ENCODE assay signal across 8 cellular contexts in the genomic region with DNA sequence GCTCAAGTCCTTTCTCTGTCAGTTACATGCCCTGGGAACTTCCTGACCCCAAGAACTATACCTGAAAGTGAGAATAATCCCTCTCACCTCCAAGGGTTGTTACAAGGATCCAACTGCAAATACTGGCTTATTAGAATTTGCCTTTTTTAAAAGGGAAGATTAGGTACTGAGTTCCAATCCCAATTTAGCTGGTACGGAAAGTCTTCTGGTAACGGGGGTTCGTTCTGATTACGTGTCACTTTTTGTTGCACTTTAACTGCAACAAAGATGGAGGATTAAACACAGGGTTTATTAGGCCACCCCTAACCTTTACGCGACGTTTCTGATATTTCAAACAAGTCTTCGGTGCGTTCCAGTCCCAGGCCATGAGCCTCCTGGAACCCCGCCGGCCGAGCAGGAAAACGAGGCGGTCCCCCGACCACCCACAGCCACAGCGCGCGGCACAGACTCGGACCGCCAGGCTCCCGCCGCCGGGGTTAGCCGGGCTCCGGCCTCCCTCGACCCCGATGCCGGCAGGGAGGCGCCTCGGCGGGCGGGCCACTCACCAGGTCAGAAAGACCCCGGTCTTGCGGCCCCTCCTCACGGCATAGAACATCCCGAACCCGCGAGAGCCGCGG. TPM values are rescaled to one million over a fixed set of nuclear protein-coding genes. Genes with fewer than 3 reads are reported as not detected.
DNase-seq lines count a peak whose midpoint lies in the region; ATAC-seq and TF ChIP-seq lines count a peak whose summit lies in the region.

No MANE protein-coding gene starts in this region.

- intact Hi-C loops in CD4-positive, alpha-beta memory T cell (cut with micrococcal nuclease) = loop anchor here (1.0 kb wide), 4 partner anchors 18 to 180 kb away; a partner anchor contains a TSS
- intact Hi-C loops in body of pancreas (cut with DNase I) (no loop called here), lower lobe of right lung (cut with DNase I) (no loop called here)

- WGBS in body of pancreas, 2 donors = 0 to 1% methylated on average over 10 to 37 of the region's 40 CpGs

- peak overlapping the region; percentile 18 to 87 for H3K4me3 ChIP-seq in CD4-positive, alpha-beta memory T cell (ENCODE audit: low read length in 2 of 2)
- H3K4me3 ChIP-seq in body of pancreas = peak overlapping the region; percentile 98
- H3K4me3 ChIP-seq in lower lobe of right lung = peak overlapping the region; percentile 97

- no peaks in the 10 kb centered on the region for H3K9me3 ChIP-seq in CD4-positive, alpha-beta memory T cell (ENCODE audit: control insufficient read depth in 1 of 2, low read length in 2 of 2)
- H3K9me3 ChIP-seq in body of pancreas = no peaks in the 10 kb centered on the region
- H3K9me3 ChIP-seq in lower lobe of right lung = no peaks in the 10 kb centered on the region

- no peak for TF ChIP-seq POLR2A in body of pancreas (IDR thresholded peaks at IDR 0.05)

- peak in 1 of 5 donors; percentile 42 for DNase-seq in CD4-positive, alpha-beta memory T cell
- DNase-seq in body of pancreas (no peak), lower lobe of right lung (no peak), MV-4-11 (lab: John Stamatoyannopoulos, UW) (no peak), SIG-M5 (lab: John Stamatoyannopoulos, UW) (no peak)
- no peak for DNase-seq in activated CD8-positive, alpha-beta memory T cell treated with anti-CD3 and anti-CD28 coated beads, Interleukin-2, amount 50 U/mL, for 4 hours

- CTCF ChIA-PET in CD4-positive, alpha-beta memory T cell (lab: Charles Lee; ENCODE audit: partially characterized antibody) = interaction anchor here (1.4 kb wide), 1 partner anchor 94 kb away, joined by 4 read pairs; no protein-coding TSS in a partner anchor

- H3K27me3 ChIP-seq in CD4-positive, alpha-beta memory T cell (ENCODE audit: insufficient read depth, low read length) = no peaks in the 10 kb centered on the region
- no peaks in the 10 kb centered on the region for H3K27me3 ChIP-seq in body of pancreas
- no peaks in the 10 kb centered on the region for H3K27me3 ChIP-seq in lower lobe of right lung (ENCODE audit: low read depth)

- peak overlapping the region; percentile 93 to 98 (median 97) for H3K27ac Mint-ChIP-seq in CD4-positive, alpha-beta memory T cell

- H3K36me3 ChIP-seq in CD4-positive, alpha-beta memory T cell (ENCODE audit: insufficient read depth, low read length) = peaks cover 21% of the 10 kb centered on the region
- peaks cover 0 to 6% of the 10 kb centered on the region in 2 donors for H3K36me3 ChIP-seq in body of pancreas (replicated peaks in 1 of 2; ENCODE audit: insufficient read depth in 1 of 2, low read depth in 2 of 2)
- H3K36me3 ChIP-seq in lower lobe of right lung = peaks cover 40% of the 10 kb centered on the region

- no peak for TF ChIP-seq CTCF in body of pancreas (IDR thresholded peaks at IDR 0.05)
- no peak for TF ChIP-seq CTCF in lower lobe of right lung (IDR thresholded peaks at IDR 0.05)

- no peaks in the 10 kb centered on the region for H3K9me3 Mint-ChIP-seq in CD4-positive, alpha-beta memory T cell

- peak overlapping the region; percentile 90 for H3K27ac ChIP-seq in CD4-positive, alpha-beta memory T cell (ENCODE audit: low read depth, low read length)
- H3K27ac ChIP-seq in body of pancreas = peak overlapping the region; percentile 80 to 90 (median 82)
- peak overlapping the region; percentile 95 for H3K27ac ChIP-seq in lower lobe of right lung

- peaks cover 20 to 43% of the 10 kb centered on the region in 2 donors for H3K36me3 Mint-ChIP-seq in CD4-positive, alpha-beta memory T cell

- H3K4me1 Mint-ChIP-seq in CD4-positive, alpha-beta memory T cell = peaks cover 4 to 34% (median 24%) of the 10 kb centered on the region in 4 donors

- no peaks in the 10 kb centered on the region for H3K27me3 Mint-ChIP-seq in CD4-positive, alpha-beta memory T cell

- H3K4me3 Mint-ChIP-seq in CD4-positive, alpha-beta memory T cell = peak overlapping the region; percentile 89 to 95 (median 91)

- POLR2A ChIA-PET in CD4-positive, alpha-beta memory T cell (lab: Charles Lee; ENCODE audit: partially characterized antibody) = interaction anchor here (0.6 to 6.1 kb wide), 13 partner anchors 14 to 179 kb away, joined by 3 to 78 read pairs (median 4); a partner anchor contains a TSS

- peak; percentile 17 for ATAC-seq in GM21390 (IDR thresholded peaks at IDR 0.05; ENCODE audit: unreplicated experiment)
- ATAC-seq in HG03575 (IDR thresholded peaks at IDR 0.05; ENCODE audit: extremely low read depth, insufficient number of reproducible peaks, low FRiP score, unreplicated experiment) = peak; percentile 5
- no peak for ATAC-seq in body of pancreas
- peak; percentile 22 to 65 for ATAC-seq in lower lobe of right lung

- peaks cover 25% of the 10 kb centered on the region for H3K4me1 ChIP-seq in CD4-positive, alpha-beta memory T cell (ENCODE audit: insufficient read depth, low read length)
- peaks cover 17% of the 10 kb centered on the region for H3K4me1 ChIP-seq in body of pancreas
- peaks cover 20% of the 10 kb centered on the region for H3K4me1 ChIP-seq in lower lobe of right lung

RNA-seq across cellular contexts. Expression of a gene that starts 0.4 kb away (rescaled TPM):
- 10 to 100 TPM; 22.0 to 24.0 TPM for total RNA-seq in CD4-positive, alpha-beta memory T cell
- polyA plus RNA-seq in CD4-positive, alpha-beta memory T cell = 10 to 100 TPM; 30.6 to 43.1 TPM
- 10 to 100 TPM; 10.1 to 11.2 TPM for total RNA-seq in body of pancreas
- 17.3 TPM for total RNA-seq in lower lobe of right lung

RNA-seq across cellular contexts. Expression of a gene that starts 17.4 kb away (rescaled TPM):
- total RNA-seq in CD4-positive, alpha-beta memory T cell = 1,000 to 10,000 TPM; 1,594 to 1,656 TPM
- 1,000 to 10,000 TPM in 1 of 2 donors, 100 to 1,000 TPM in 1; 904 to 1,178 TPM for polyA plus RNA-seq in CD4-positive, alpha-beta memory T cell
- 1,000 to 10,000 TPM; 1,861 to 2,092 TPM for total RNA-seq in body of pancreas
- 814 TPM for total RNA-seq in lower lobe of right lung

RNA-seq across cellular contexts. Expression of a gene that starts 37.2 kb away (rescaled TPM):
- not detected for total RNA-seq in CD4-positive, alpha-beta memory T cell
- polyA plus RNA-seq in CD4-positive, alpha-beta memory T cell = under 1 TPM in 1 of 2 donors, not detected in 1; 0.30 TPM
- total RNA-seq in body of pancreas = 10 to 100 TPM; 11.5 to 15.3 TPM
- 0.30 TPM for total RNA-seq in lower lobe of right lung

RNA-seq across cellular contexts. Expression of a gene that starts 38.4 kb away (rescaled TPM):
- total RNA-seq in CD4-positive, alpha-beta memory T cell = 10 to 100 TPM; 32.3 to 36.4 TPM
- polyA plus RNA-seq in CD4-positive, alpha-beta memory T cell = 100 to 1,000 TPM in 1 of 2 donors, 10 to 100 TPM in 1; 52.5 to 115 TPM
- 10 to 100 TPM; 18.8 to 22.3 TPM for total RNA-seq in body of pancreas
- 60.2 TPM for total RNA-seq in lower lobe of right lung
